ENCODE assay signal across 29 cellular contexts in the genomic region with DNA sequence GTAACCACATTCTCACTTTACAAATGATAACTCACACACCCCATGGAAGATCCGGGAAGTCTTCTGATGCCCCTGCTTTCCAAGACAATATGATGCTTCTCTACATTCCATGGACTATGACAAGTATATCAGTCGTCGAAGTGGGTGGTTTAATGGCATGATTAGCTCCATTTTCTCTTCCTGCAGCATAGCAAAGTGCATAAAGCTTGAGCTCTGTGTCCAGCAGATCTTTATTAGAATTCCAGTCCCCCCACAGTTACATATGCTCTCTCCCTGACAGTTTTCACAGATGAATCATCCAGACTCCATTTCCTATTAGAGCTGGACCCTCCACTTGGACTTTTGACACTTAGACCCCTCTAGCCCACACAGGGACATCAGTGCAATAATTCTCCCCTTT.
"Had no signal": no experiment of that assay in that cellular context is flagged by ENCODE, and none has a peak within 500 bp of the region (broad histone marks: within the 10 kb centered on the region; RNA-seq: fewer than 3 reads in every experiment).

No MANE protein-coding gene starts in this region.

- H3K36me3 ChIP-seq: ascending aorta, breast epithelium, cardiac muscle cell, gastroesophageal sphincter, heart right ventricle had no signal

- DNase-seq: activated CD4-positive, alpha-beta memory T cell treated with anti-CD3 and anti-CD28 coated beads for 36 hours; activated CD4-positive, alpha-beta T cell treated with anti-CD3 and anti-CD28 coated beads for 36 hours; activated CD4-positive, alpha-beta T cell treated with anti-CD3 and anti-CD28 coated beads, Interleukin-2, amount 10 ng/mL, durations not matched to agents 24 days and 14 days; activated CD4-positive, CD25-positive, alpha-beta regulatory T cell; activated CD4-positive, CD25-positive, alpha-beta regulatory T cell treated with anti-CD3 and anti-CD28 coated beads, Interleukin-2, amount 50 U/mL, for 72 hours; activated CD8-positive, alpha-beta memory T cell treated with anti-CD3 and anti-CD28 coated beads, Interleukin-2, amount 50 U/mL, for 48 hours; activated CD8-positive, alpha-beta T cell treated with anti-CD3 and anti-CD28 coated beads, Interleukin-2, amount 10 ng/mL, durations not matched to agents 7 days and 5 days; activated gamma-delta T cell; activated naive CD4-positive, alpha-beta T cell; activated naive CD4-positive, alpha-beta T cell treated with anti-CD3 and anti-CD28 coated beads, Interleukin-2, amount 10 ng/mL, durations not matched to agents 7 days and 5 days; activated naive CD8-positive, alpha-beta T cell treated with anti-CD3 and anti-CD28 coated beads, Interleukin-2, amount 10 ng/mL, durations not matched to agents 7 days and 5 days; activated T-cell treated with anti-CD3 and anti-CD28 coated beads for 4 hours; activated T-cell treated with anti-CD3 and anti-CD28 coated beads, Interleukin-2, amount 50 U/mL, for 24 hours; activated T-cell treated with anti-CD3 and anti-CD28 coated beads, Interleukin-2, amount 50 U/mL, for 72 hours; dorsolateral prefrontal cortex; effector memory CD4-positive, alpha-beta T cell; endodermal cell; foreskin melanocyte; heart right ventricle; T-helper 1 cell; T-helper 17 cell; T1000 had no signal

- H3K4me1 ChIP-seq: ascending aorta, breast epithelium had no signal

- H3K27me3 ChIP-seq: ascending aorta, breast epithelium, cardiac muscle cell, dorsolateral prefrontal cortex, gastroesophageal sphincter, heart right ventricle had no signal

- H3K4me3 ChIP-seq: ascending aorta, breast epithelium, cardiac muscle cell, coronary artery, dorsolateral prefrontal cortex, gastroesophageal sphincter, heart right ventricle had no signal

- H3K9me3 ChIP-seq: ascending aorta, breast epithelium, gastroesophageal sphincter, heart right ventricle had no signal

- H3K27ac ChIP-seq: ascending aorta, breast epithelium, cardiac muscle cell, coronary artery, dorsolateral prefrontal cortex, gastroesophageal sphincter, heart right ventricle had no signal

- ATAC-seq: activated CD4-positive, alpha-beta T cell treated with anti-CD3 and anti-CD28 coated beads for 36 hours; activated CD8-positive, alpha-beta T cell treated with anti-CD3 and anti-CD28 coated beads, Interleukin-2, amount 10 ng/mL, durations not matched to agents 7 days and 5 days; activated naive CD4-positive, alpha-beta T cell treated with anti-CD3 and anti-CD28 coated beads, Interleukin-2, amount 50 U/mL, for 72 hours; activated T-cell treated with anti-CD3 and anti-CD28 coated beads, Interleukin-2, amount 50 U/mL, for 72 hours; esophagus mucosa; gastroesophageal sphincter; heart right ventricle; T-helper 17 cell had no signal
